23 cellular contexts compared by ENCODE assay signal in genomic region chr1:70115315-70115714, GRCh38.
"Had no signal": no experiment of that assay in that cellular context is flagged by ENCODE, and none has a peak within 500 bp of the region (broad histone marks: within the 10 kb centered on the region; RNA-seq: fewer than 3 reads in every experiment).

No MANE protein-coding gene starts in this region.

- H3K27ac ChIP-seq: coronary artery, dorsolateral prefrontal cortex, esophagus muscularis mucosa, foreskin keratinocyte, gastroesophageal sphincter, heart right ventricle, left lung, lower lobe of right lung had no signal

- DNase-seq: dermis blood vessel endothelial cell; dorsolateral prefrontal cortex; effector CD4-positive, alpha-beta T cell; effector memory CD4-positive, alpha-beta T cell; foreskin keratinocyte; glutamatergic neuron; head of caudate nucleus; heart right ventricle; hippocampal formation; left cardiac atrium; left lung; left ventricle myocardium superior; lower lobe of right lung; mesenchymal stem cell; mucosa of descending colon; naive B cell had no signal

- H3K36me3 ChIP-seq: esophagus muscularis mucosa, gastroesophageal sphincter, heart right ventricle, left lung, lower lobe of right lung had no signal

- H3K9me3 ChIP-seq: esophagus muscularis mucosa, gastroesophageal sphincter, heart right ventricle, left lung, lower lobe of right lung, mucosa of descending colon had no signal

- FAIRE-seq: colon, endothelial cell of umbilical vein, islet of Langerhans, keratinocyte had no signal

- H3K27me3 ChIP-seq: dorsolateral prefrontal cortex, esophagus muscularis mucosa, foreskin keratinocyte, gastroesophageal sphincter, left lung had no signal

- ATAC-seq: foreskin keratinocyte, gastroesophageal sphincter, heart right ventricle, left cardiac atrium, left lung, left ventricle myocardium superior, lower lobe of right lung, mucosa of descending colon had no signal

- H3K4me3 ChIP-seq: coronary artery, dorsolateral prefrontal cortex, esophagus muscularis mucosa, gastroesophageal sphincter, heart right ventricle, left lung, lower lobe of right lung, mucosa of descending colon had no signal

- H3K4me1 ChIP-seq: esophagus muscularis mucosa, foreskin keratinocyte, gastroesophageal sphincter, heart right ventricle, left lung, lower lobe of right lung had no signal
